ENCODE assay signal across 28 cellular contexts in genomic region chr9:135882011-135882410, GRCh38.
"Had no signal": no experiment of that assay in that cellular context is flagged by ENCODE, and none has a peak within 500 bp of the region (broad histone marks: within the 10 kb centered on the region; RNA-seq: fewer than 3 reads in every experiment).

No MANE protein-coding gene starts in this region.

- FAIRE-seq: bronchial epithelial cell, kidney had no signal

- H3K9me3 ChIP-seq: thoracic aorta, uterus had no signal

- H3K27ac ChIP-seq: thoracic aorta, uterus had no signal

- DNase-seq: activated CD4-positive, alpha-beta memory T cell treated with anti-CD3 and anti-CD28 coated beads, Interleukin-2, amount 10 ng/mL, durations not matched to agents 7 days and 5 days; activated CD4-positive, alpha-beta T cell treated with anti-CD3 and anti-CD28 coated beads for 1 hour; activated CD4-positive, alpha-beta T cell treated with anti-CD3 and anti-CD28 coated beads, Interleukin-2, amount 10 ng/mL, durations not matched to agents 7 days and 5 days; activated T-cell treated with anti-CD3 and anti-CD28 coated beads, Interleukin-2, amount 50 U/mL, for 48 hours; effector memory CD4-positive, alpha-beta T cell; erythroblast; foreskin fibroblast; hippocampal formation; kidney; left colon; mammary epithelial cell; midbrain; naive thymus-derived CD4-positive, alpha-beta T cell; occipital lobe; right cardiac atrium; stimulated activated CD4-positive, alpha-beta T cell treated with anti-CD3 and anti-CD28 coated beads, Interleukin-15, amount 100 ng/mL, for 24 hours; stimulated activated CD4-positive, alpha-beta T cell treated with anti-CD3 and anti-CD28 coated beads, Interleukin-2, amount 100 ng/mL, for 24 hours; stimulated activated naive CD4-positive, alpha-beta T cell; T1000; uterus had no signal

- H3K9me3 Mint-ChIP-seq: activated CD4-positive, alpha-beta memory T cell treated with anti-CD3 and anti-CD28 coated beads, Interleukin-2, amount 10 ng/mL, durations not matched to agents 7 days and 5 days; activated CD4-positive, alpha-beta T cell treated with anti-CD3 and anti-CD28 coated beads, Interleukin-2, amount 10 ng/mL, durations not matched to agents 7 days and 5 days; activated naive CD4-positive, alpha-beta T cell treated with anti-CD3 and anti-CD28 coated beads, Interleukin-2, amount 50 U/mL, for 24 hours; activated T-helper 2 cell treated with anti-CD3 and anti-CD28 coated beads, Interferon-gamma antibody, Interleukin-2, Interleukin-4, amounts not matched to agents 10 μg/mL and 5 μg/mL and 100 μg/mL, durations not matched to agents 14 hours and 24 hours and 36 hours; central memory CD8-positive, alpha-beta T cell; neural crest cell; T-helper 1 cell treated with Interleukin-12 subunit alpha and Interleukin-12 subunit beta and Interleukin-4 antibody, amounts not matched to agents 30 μg/mL and 1 μg/mL, for 36 hours; type B pancreatic cell had no signal

- H3K27me3 ChIP-seq: uterus had no signal

- H3K27ac Mint-ChIP-seq: activated CD4-positive, alpha-beta memory T cell treated with anti-CD3 and anti-CD28 coated beads, Interleukin-2, amount 10 ng/mL, durations not matched to agents 7 days and 5 days; activated CD4-positive, alpha-beta T cell treated with anti-CD3 and anti-CD28 coated beads, Interleukin-2, amount 10 ng/mL, durations not matched to agents 7 days and 5 days; activated naive CD4-positive, alpha-beta T cell treated with anti-CD3 and anti-CD28 coated beads, Interleukin-2, amount 50 U/mL, for 24 hours; activated T-helper 2 cell treated with anti-CD3 and anti-CD28 coated beads, Interferon-gamma antibody, Interleukin-2, Interleukin-4, amounts not matched to agents 10 μg/mL and 5 μg/mL and 100 μg/mL, durations not matched to agents 14 hours and 24 hours and 36 hours; T-helper 1 cell treated with Interleukin-12 subunit alpha and Interleukin-12 subunit beta and Interleukin-4 antibody, amounts not matched to agents 30 μg/mL and 1 μg/mL, for 36 hours; type B pancreatic cell had no signal

- ATAC-seq: left colon; naive thymus-derived CD4-positive, alpha-beta T cell; right cardiac atrium had no signal

- H3K4me3 ChIP-seq: thoracic aorta, uterus had no signal

- H3K27me3 Mint-ChIP-seq: activated CD4-positive, alpha-beta memory T cell treated with anti-CD3 and anti-CD28 coated beads, Interleukin-2, amount 10 ng/mL, durations not matched to agents 7 days and 5 days; activated CD4-positive, alpha-beta T cell treated with anti-CD3 and anti-CD28 coated beads, Interleukin-2, amount 10 ng/mL, durations not matched to agents 7 days and 5 days; activated naive CD4-positive, alpha-beta T cell treated with anti-CD3 and anti-CD28 coated beads, Interleukin-2, amount 50 U/mL, for 24 hours; central memory CD8-positive, alpha-beta T cell; naive thymus-derived CD4-positive, alpha-beta T cell; type B pancreatic cell had no signal

- H3K4me3 Mint-ChIP-seq: activated CD4-positive, alpha-beta memory T cell treated with anti-CD3 and anti-CD28 coated beads, Interleukin-2, amount 10 ng/mL, durations not matched to agents 7 days and 5 days; activated CD4-positive, alpha-beta T cell treated with anti-CD3 and anti-CD28 coated beads, Interleukin-2, amount 10 ng/mL, durations not matched to agents 7 days and 5 days; activated naive CD4-positive, alpha-beta T cell treated with anti-CD3 and anti-CD28 coated beads, Interleukin-2, amount 50 U/mL, for 24 hours; central memory CD8-positive, alpha-beta T cell; naive thymus-derived CD4-positive, alpha-beta T cell; neural crest cell; T-helper 1 cell treated with Interleukin-12 subunit alpha and Interleukin-12 subunit beta and Interleukin-4 antibody, amounts not matched to agents 30 μg/mL and 1 μg/mL, for 36 hours; type B pancreatic cell had no signal

- H3K36me3 ChIP-seq: thoracic aorta, uterus had no signal
